Comparison of ENCODE assay signal across 13 cellular contexts in the genomic region with DNA sequence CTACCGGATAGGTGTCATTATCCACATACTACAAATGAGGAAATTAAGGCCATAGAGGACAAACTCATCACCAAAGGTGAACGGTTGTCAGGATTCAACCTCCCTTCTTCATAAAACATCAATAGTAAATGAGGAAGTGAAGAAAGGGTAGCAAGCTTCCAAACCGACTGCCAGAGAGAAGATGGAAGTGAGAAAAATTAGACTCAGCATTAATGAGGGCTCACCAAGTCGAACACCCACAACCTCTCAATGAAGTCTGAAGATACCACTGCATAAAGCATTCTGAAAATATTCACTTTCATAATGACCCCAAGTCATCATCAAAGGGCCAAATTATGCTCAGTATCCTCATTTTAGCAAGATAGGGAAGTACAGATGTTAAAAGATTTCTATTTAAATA.
DNase-seq lines count a peak whose midpoint lies in the region; ATAC-seq and TF ChIP-seq lines count a peak whose summit lies in the region.
"Had no signal": no experiment of that assay in that cellular context is flagged by ENCODE, and none has a peak within 500 bp of the region (broad histone marks: within the 10 kb centered on the region; RNA-seq: fewer than 3 reads in every experiment).

No MANE protein-coding gene starts in this region.

- DNase-seq in GM20000 (ENCODE audit: low spot score) (peak; percentile 27), NAMALWA (ENCODE audit: low spot score) (peak; percentile 18), NCI-H1417 (lab: John Stamatoyannopoulos, UW) (no peak), GM19238 (ENCODE audit: insufficient read length, low spot score) (no peak), GOT3 (lab: John Stamatoyannopoulos, UW) (no peak)
- DNase-seq: activated CD4-positive, alpha-beta memory T cell treated with anti-CD3 and anti-CD28 coated beads for 36 hours; dorsolateral prefrontal cortex; heart left ventricle; NCI-H2171 treated with DMSO at 0.1 percent for 48 hours had no signal

- ATAC-seq in GM18499 (IDR thresholded peaks at IDR 0.05; ENCODE audit: insufficient read depth, unreplicated experiment) = peak; percentile 91
- peak; percentile 83 for ATAC-seq in HG02981 (IDR thresholded peaks at IDR 0.05; ENCODE audit: unreplicated experiment)
- ATAC-seq in HG03196 (IDR thresholded peaks at IDR 0.05; ENCODE audit: unreplicated experiment) = no peak
- ATAC-seq: sciatic nerve had no signal

- TF ChIP-seq CTCF in GM20000 (IDR thresholded peaks at IDR 0.05; ENCODE audit: extremely low read depth, missing control alignments) = no peak

Comparison
In these comparisons a context has a peak if more than half of its experiments do, and no peak if none do; other contexts are left out.
1. DNase-seq: peak in GM20000 (single experiment) and NAMALWA (single experiment); none in NCI-H1417 (0 of 3), GM19238 (single experiment) and GOT3 (single experiment).